ENCODE assay signal across 1 cellular context in genomic region chr9:34334337-34334824, GRCh38.
A peak's percentile ranks its signal among the peaks of the same experiment; 100 is the strongest.
TF ChIP-seq lines count a peak whose summit lies in the region.

No MANE protein-coding gene starts in this region.

TF ChIP-seq in HepG2, 621 proteins besides CTCF, POLR2A, EP300 and RAD21 (continued from another document and continues in another):
- no peak for TF ChIP-seq ZBTB34 (CRISPR knock-in tag; IDR thresholded peaks at IDR 0.05)
- no peak for TF ChIP-seq MED8 (CRISPR knock-in tag; IDR thresholded peaks at IDR 0.05; ENCODE audit: insufficient replicate concordance)
- no peak for TF ChIP-seq U2AF2 (IDR thresholded peaks at IDR 0.05; ENCODE audit: low read depth, low read length)
- TF ChIP-seq ZNF800 (CRISPR knock-in tag; IDR thresholded peaks at IDR 0.05), result no peak
- TF ChIP-seq SP5 (CRISPR knock-in tag; IDR thresholded peaks at IDR 0.05; ENCODE audit: borderline replicate concordance, low read depth), result peak; percentile 58; the same call in 1 of the 2 replicates
- TF ChIP-seq FOXO4 (CRISPR knock-in tag; conservative IDR thresholded peaks at IDR 0.05), result no peak
- TF ChIP-seq SUZ12 (IDR thresholded peaks at IDR 0.05; ENCODE audit: low read depth, low read length), result no peak
- no peak for TF ChIP-seq NFIB (CRISPR knock-in tag; IDR thresholded peaks at IDR 0.05; ENCODE audit: borderline replicate concordance)
- TF ChIP-seq ATF7-NPFF (CRISPR knock-in tag; IDR thresholded peaks at IDR 0.05; ENCODE audit: low read depth), result no peak
- TF ChIP-seq SNAPC4 (CRISPR knock-in tag; IDR thresholded peaks at IDR 0.05), result no peak
- TF ChIP-seq ZNF513 (CRISPR knock-in tag; conservative IDR thresholded peaks at IDR 0.05), result no peak
- no peak for TF ChIP-seq MYNN (CRISPR knock-in tag; IDR thresholded peaks at IDR 0.05; ENCODE audit: low read depth)
- no peak for TF ChIP-seq PLRG1 (conservative IDR thresholded peaks at IDR 0.05)
- no peak for TF ChIP-seq ZNF614 (CRISPR knock-in tag; IDR thresholded peaks at IDR 0.05; ENCODE audit: borderline replicate concordance)
- no peak for TF ChIP-seq KDM3A (CRISPR knock-in tag; IDR thresholded peaks at IDR 0.05; ENCODE audit: low read depth)
- TF ChIP-seq ELK4 (CRISPR knock-in tag; IDR thresholded peaks at IDR 0.05; ENCODE audit: borderline replicate concordance), result no peak
- TF ChIP-seq BATF2 (CRISPR knock-in tag; IDR thresholded peaks at IDR 0.05), result no peak
- TF ChIP-seq ZBTB44 (CRISPR knock-in tag; IDR thresholded peaks at IDR 0.05), result no peak
- TF ChIP-seq CCDC6 (CRISPR knock-in tag; IDR thresholded peaks at IDR 0.05), result no peak
- TF ChIP-seq NPAS2 (CRISPR knock-in tag; IDR thresholded peaks at IDR 0.05; ENCODE audit: borderline replicate concordance), result no peak
- TF ChIP-seq ZNF263 (CRISPR knock-in tag; IDR thresholded peaks at IDR 0.05), result no peak
- no peak for TF ChIP-seq ZNF24 (IDR thresholded peaks at IDR 0.05)
- TF ChIP-seq ARID5B (CRISPR knock-in tag; IDR thresholded peaks at IDR 0.05), result peak; percentile 9; the same call in 1 of the 2 replicates
- no peak; the same call in 1 of the 2 replicates for TF ChIP-seq FOXJ3 (CRISPR knock-in tag; IDR thresholded peaks at IDR 0.05; ENCODE audit: borderline replicate concordance)
- TF ChIP-seq ZNF446 (CRISPR knock-in tag; IDR thresholded peaks at IDR 0.05), result no peak
- peak; percentile 54 for TF ChIP-seq PHF21A (CRISPR knock-in tag; IDR thresholded peaks at IDR 0.05)
- no peak for TF ChIP-seq ZNF629 (CRISPR knock-in tag; conservative IDR thresholded peaks at IDR 0.05)
- no peak for TF ChIP-seq SMARCE1 (IDR thresholded peaks at IDR 0.05; ENCODE audit: borderline replicate concordance)
- TF ChIP-seq ZNF883 (CRISPR knock-in tag; IDR thresholded peaks at IDR 0.05; ENCODE audit: not compliant biosample characterization), result no peak
- TF ChIP-seq RERE (CRISPR knock-in tag; IDR thresholded peaks at IDR 0.05; ENCODE audit: low read depth), result no peak
